15 cellular contexts compared by ENCODE assay signal in genomic region chr1:99170516-99170915, GRCh38.
DNase-seq lines count a peak whose midpoint lies in the region; ATAC-seq, FAIRE-seq and TF ChIP-seq lines count a peak whose summit lies in the region.
"Had no signal": no experiment of that assay in that cellular context is flagged by ENCODE, and none has a peak within 500 bp of the region (broad histone marks: within the 10 kb centered on the region; RNA-seq: fewer than 3 reads in every experiment).

No MANE protein-coding gene starts in this region.

- DNase-seq in COLO829 (ENCODE audit: low spot score) = peak; percentile 25
- peak; percentile 15 for DNase-seq in H54 (ENCODE audit: insufficient read length, low spot score)
- DNase-seq in hepatocyte (ENCODE audit: low spot score) = no peak
- DNase-seq in SK-N-DZ (ENCODE audit: low spot score) = no peak
- DNase-seq in left lung = no peak
- DNase-seq in GM19239 (ENCODE audit: insufficient read length, low spot score) = no peak
- DNase-seq: activated CD4-positive, alpha-beta T cell treated with anti-CD3 and anti-CD28 coated beads, Interleukin-2, amount 10 ng/mL, durations not matched to agents 24 days and 14 days; dermis blood vessel endothelial cell; lower lobe of right lung; NCI-H187; occipital lobe; stimulated activated CD4-positive, alpha-beta T cell treated with anti-CD3 and anti-CD28 coated beads, Interleukin-15, amount 100 ng/mL, for 24 hours had no signal

- no peak overlapping the region for H2AFZ ChIP-seq in hepatocyte

- H3K27me3 ChIP-seq in hepatocyte = no peaks in the 10 kb centered on the region
- no peaks in the 10 kb centered on the region for H3K27me3 ChIP-seq in left lung
- H3K27me3 ChIP-seq: BLaER1 treated with 17β-estradiol and CSF1 and Interleukin-3, amounts not matched to agents 10 nM and 100 nM had no signal

- H4K20me1 ChIP-seq in hepatocyte (ENCODE audit: insufficient read depth, poor library complexity, severe bottlenecking) = no peaks in the 10 kb centered on the region
- H4K20me1 ChIP-seq: BLaER1 treated with 17β-estradiol and CSF1 and Interleukin-3, amounts not matched to agents 10 nM and 100 nM had no signal

- FAIRE-seq in H54 (lab: Jason Lieb, UNC) (peak; percentile 6), GM19239 (lab: Jason Lieb, UNC) (no peak)

- peak overlapping the region; percentile 63 for H3K4me2 ChIP-seq in hepatocyte
- H3K4me2 ChIP-seq: BLaER1 treated with 17β-estradiol and CSF1 and Interleukin-3, amounts not matched to agents 10 nM and 100 nM had no signal

- 94% methylated on average over 1 of the region's 1 CpG for WGBS in hepatocyte (ENCODE audit: low lambda C conversion rate, missing lambda C conversion rate)

- peak; percentile 89 for ATAC-seq in SK-N-SH treated with all-trans-retinoic acid at 6 μM for 48 hours
- no peak for ATAC-seq in HG03457 (IDR thresholded peaks at IDR 0.05; ENCODE audit: unreplicated experiment)
- no peak for ATAC-seq in left lung
- ATAC-seq: lower lobe of right lung had no signal

- H3K4me1 ChIP-seq in hepatocyte (ENCODE audit: insufficient read depth) (no peaks in the 10 kb centered on the region), left lung (no peaks in the 10 kb centered on the region)
- H3K4me1 ChIP-seq: BLaER1 treated with 17β-estradiol and CSF1 and Interleukin-3, amounts not matched to agents 10 nM and 100 nM; lower lobe of right lung had no signal

- H3K9me2 ChIP-seq in hepatocyte (replicated peaks; ENCODE audit: insufficient read depth) = no peaks in the 10 kb centered on the region

- H3K4me3 ChIP-seq in hepatocyte (no peak overlapping the region), left lung (no peak overlapping the region)
- H3K4me3 ChIP-seq: BLaER1 treated with 17β-estradiol and CSF1 and Interleukin-3, amounts not matched to agents 10 nM and 100 nM; lower lobe of right lung had no signal

- no peaks in the 10 kb centered on the region for H3K9me3 ChIP-seq in hepatocyte (ENCODE audit: low read depth)
- no peaks in the 10 kb centered on the region for H3K9me3 ChIP-seq in left lung
- H3K9me3 ChIP-seq: BLaER1 treated with 17β-estradiol and CSF1 and Interleukin-3, amounts not matched to agents 10 nM and 100 nM; lower lobe of right lung had no signal

- no peaks in the 10 kb centered on the region for H3K79me2 ChIP-seq in hepatocyte

- TF ChIP-seq CTCF in hepatocyte (IDR thresholded peaks at IDR 0.05; ENCODE audit: poor library complexity) = no peak
- TF ChIP-seq CTCF in left lung (IDR thresholded peaks at IDR 0.05) = no peak

- H3K27ac ChIP-seq in hepatocyte (peak overlapping the region; percentile 77), left lung (no peak overlapping the region)
- H3K27ac ChIP-seq: BLaER1 treated with 17β-estradiol and CSF1 and Interleukin-3, amounts not matched to agents 10 nM and 100 nM; lower lobe of right lung had no signal

- H3K36me3 ChIP-seq in hepatocyte (replicated peaks; ENCODE audit: insufficient read depth, low read depth) = no peaks in the 10 kb centered on the region
- H3K36me3 ChIP-seq in left lung = no peaks in the 10 kb centered on the region
- H3K36me3 ChIP-seq: BLaER1 treated with 17β-estradiol and CSF1 and Interleukin-3, amounts not matched to agents 10 nM and 100 nM; lower lobe of right lung had no signal

- intact Hi-C loops in left lung (cut with DNase I) = loop anchor here in 1 of 2 donors (10.0 kb wide), 1 partner anchor 564 kb away; no protein-coding TSS in a partner anchor

- no peak for TF ChIP-seq POLR2A in H54 (IDR thresholded peaks at IDR 0.05; ENCODE audit: low read depth, low read length)

TF ChIP-seq in SK-N-SH treated with all-trans-retinoic acid at 6 μM for 48 hours, 23 proteins besides CTCF, POLR2A, EP300 and RAD21:
- no peak for TF ChIP-seq GLIS3 (CRISPR knock-in tag; IDR thresholded peaks at IDR 0.05)
- TF ChIP-seq ZC3H10 (CRISPR knock-in tag; IDR thresholded peaks at IDR 0.05) = peak; percentile 84
- TF ChIP-seq ISL1 (CRISPR knock-in tag; IDR thresholded peaks at IDR 0.05) = peak; percentile 80
- no peak for TF ChIP-seq PPARA (CRISPR knock-in tag; IDR thresholded peaks at IDR 0.05; ENCODE audit: borderline replicate concordance)
- 0 out of 2 replicates have a peak, but pooled peaks have one; percentile 39 for TF ChIP-seq PATZ1 (CRISPR knock-in tag; IDR thresholded peaks at IDR 0.05; ENCODE audit: borderline replicate concordance)
- no peak for TF ChIP-seq TCF4 (CRISPR knock-in tag; IDR thresholded peaks at IDR 0.05; ENCODE audit: borderline replicate concordance)
- no peak for TF ChIP-seq CSRNP3 (CRISPR knock-in tag; IDR thresholded peaks at IDR 0.05)
- peak; percentile 85 for TF ChIP-seq CREB5 (CRISPR knock-in tag; IDR thresholded peaks at IDR 0.05; ENCODE audit: low read depth)
- TF ChIP-seq CSDC2 (CRISPR knock-in tag; IDR thresholded peaks at IDR 0.05) = no peak

Comparison
In these comparisons a context has a peak if more than half of its experiments do, and no peak if none do; other contexts are left out.
1. DNase-seq: peak in COLO829 (single experiment) and H54 (single experiment); none in hepatocyte (single experiment), SK-N-DZ (single experiment), left lung (0 of 2) and GM19239 (single experiment).